Comparison of ENCODE assay signal across 1 cellular context in the genomic region with DNA sequence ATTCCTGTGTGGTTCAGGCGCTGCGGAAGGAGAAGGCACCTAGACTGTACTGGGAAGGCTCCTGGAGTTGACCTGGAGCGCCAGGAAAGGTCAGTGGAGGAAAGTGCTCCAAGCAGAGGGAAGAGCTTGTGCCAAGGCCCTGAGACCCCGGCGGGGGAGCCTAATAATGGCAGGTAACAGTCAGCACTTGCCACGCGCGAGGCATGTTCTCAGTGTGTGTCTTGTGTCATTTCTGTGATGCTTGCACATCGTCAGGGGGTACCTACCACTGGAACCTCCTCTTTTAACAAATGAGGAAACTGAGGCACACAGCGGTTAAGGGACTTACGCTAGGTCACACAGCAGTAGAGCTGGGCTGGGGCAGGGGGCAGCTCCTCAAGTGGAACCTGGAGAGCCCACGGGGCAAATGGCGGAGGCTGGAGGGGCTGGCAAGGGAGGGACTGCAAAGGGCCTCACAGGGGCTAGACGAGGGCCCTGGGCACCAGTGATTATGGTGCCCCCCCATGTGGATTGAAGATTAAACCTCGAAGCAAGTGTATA.
A peak's percentile ranks its signal among the peaks of the same experiment; 100 is the strongest.
TF ChIP-seq lines count a peak whose summit lies in the region.

No MANE protein-coding gene starts in this region.

TF ChIP-seq in GM12878, 131 proteins besides CTCF, POLR2A, EP300 and RAD21:
- no peak for TF ChIP-seq CHD4 (IDR thresholded peaks at IDR 0.05)
- TF ChIP-seq, protein P1, sequence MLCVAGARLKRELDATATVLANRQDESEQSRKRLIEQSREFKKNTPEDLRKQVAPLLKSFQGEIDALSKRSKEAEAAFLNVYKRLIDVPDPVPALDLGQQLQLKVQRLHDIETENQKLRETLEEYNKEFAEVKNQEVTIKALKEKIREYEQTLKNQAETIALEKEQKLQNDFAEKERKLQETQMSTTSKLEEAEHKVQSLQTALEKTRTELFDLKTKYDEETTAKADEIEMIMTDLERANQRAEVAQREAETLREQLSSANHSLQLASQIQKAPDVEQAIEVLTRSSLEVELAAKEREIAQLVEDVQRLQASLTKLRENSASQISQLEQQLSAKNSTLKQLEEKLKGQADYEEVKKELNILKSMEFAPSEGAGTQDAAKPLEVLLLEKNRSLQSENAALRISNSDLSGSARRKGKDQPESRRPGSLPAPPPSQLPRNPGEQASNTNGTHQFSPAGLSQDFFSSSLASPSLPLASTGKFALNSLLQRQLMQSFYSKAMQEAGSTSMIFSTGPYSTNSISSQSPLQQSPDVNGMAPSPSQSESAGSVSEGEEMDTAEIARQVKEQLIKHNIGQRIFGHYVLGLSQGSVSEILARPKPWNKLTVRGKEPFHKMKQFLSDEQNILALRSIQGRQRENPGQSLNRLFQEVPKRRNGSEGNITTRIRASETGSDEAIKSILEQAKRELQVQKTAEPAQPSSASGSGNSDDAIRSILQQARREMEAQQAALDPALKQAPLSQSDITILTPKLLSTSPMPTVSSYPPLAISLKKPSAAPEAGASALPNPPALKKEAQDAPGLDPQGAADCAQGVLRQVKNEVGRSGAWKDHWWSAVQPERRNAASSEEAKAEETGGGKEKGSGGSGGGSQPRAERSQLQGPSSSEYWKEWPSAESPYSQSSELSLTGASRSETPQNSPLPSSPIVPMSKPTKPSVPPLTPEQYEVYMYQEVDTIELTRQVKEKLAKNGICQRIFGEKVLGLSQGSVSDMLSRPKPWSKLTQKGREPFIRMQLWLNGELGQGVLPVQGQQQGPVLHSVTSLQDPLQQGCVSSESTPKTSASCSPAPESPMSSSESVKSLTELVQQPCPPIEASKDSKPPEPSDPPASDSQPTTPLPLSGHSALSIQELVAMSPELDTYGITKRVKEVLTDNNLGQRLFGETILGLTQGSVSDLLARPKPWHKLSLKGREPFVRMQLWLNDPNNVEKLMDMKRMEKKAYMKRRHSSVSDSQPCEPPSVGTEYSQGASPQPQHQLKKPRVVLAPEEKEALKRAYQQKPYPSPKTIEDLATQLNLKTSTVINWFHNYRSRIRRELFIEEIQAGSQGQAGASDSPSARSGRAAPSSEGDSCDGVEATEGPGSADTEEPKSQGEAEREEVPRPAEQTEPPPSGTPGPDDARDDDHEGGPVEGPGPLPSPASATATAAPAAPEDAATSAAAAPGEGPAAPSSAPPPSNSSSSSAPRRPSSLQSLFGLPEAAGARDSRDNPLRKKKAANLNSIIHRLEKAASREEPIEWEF (IDR thresholded peaks at IDR 0.05; ENCODE audit: insufficient replicate concordance, low read depth, low read length) = no peak
- TF ChIP-seq, protein P2, sequence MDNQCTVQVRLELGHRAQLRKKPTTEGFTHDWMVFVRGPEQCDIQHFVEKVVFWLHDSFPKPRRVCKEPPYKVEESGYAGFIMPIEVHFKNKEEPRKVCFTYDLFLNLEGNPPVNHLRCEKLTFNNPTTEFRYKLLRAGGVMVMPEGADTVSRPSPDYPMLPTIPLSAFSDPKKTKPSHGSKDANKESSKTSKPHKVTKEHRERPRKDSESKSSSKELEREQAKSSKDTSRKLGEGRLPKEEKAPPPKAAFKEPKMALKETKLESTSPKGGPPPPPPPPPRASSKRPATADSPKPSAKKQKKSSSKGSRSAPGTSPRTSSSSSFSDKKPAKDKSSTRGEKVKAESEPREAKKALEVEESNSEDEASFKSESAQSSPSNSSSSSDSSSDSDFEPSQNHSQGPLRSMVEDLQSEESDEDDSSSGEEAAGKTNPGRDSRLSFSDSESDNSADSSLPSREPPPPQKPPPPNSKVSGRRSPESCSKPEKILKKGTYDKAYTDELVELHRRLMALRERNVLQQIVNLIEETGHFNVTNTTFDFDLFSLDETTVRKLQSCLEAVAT (IDR thresholded peaks at IDR 0.05) = 0 out of 2 replicates have a peak, but pooled peaks have one; percentile 34
